ENCODE assay signal across 3 cellular contexts in genomic region chr2:24104906-24105305, GRCh38.
TF ChIP-seq lines count a peak whose summit lies in the region.

No MANE protein-coding gene starts in this region.

TF ChIP-seq in A549, 52 proteins besides CTCF, POLR2A, EP300 and RAD21:
- TF ChIP-seq JUNB (IDR thresholded peaks at IDR 0.05), result no peak
- no peak for TF ChIP-seq EHMT2 (IDR thresholded peaks at IDR 0.05; ENCODE audit: low read depth)
- TF ChIP-seq ZNF302 (CRISPR knock-in tag; IDR thresholded peaks at IDR 0.05), result no peak
- no peak for TF ChIP-seq RCOR1 (IDR thresholded peaks at IDR 0.05; ENCODE audit: low read depth, low read length)
- no peak for TF ChIP-seq SREBF2 (IDR thresholded peaks at IDR 0.05)
- no peak for TF ChIP-seq FOSB (CRISPR knock-in tag; IDR thresholded peaks at IDR 0.05)
- TF ChIP-seq REST (IDR thresholded peaks at IDR 0.05), result no peak
- no peak for TF ChIP-seq FOXS1 (CRISPR knock-in tag; IDR thresholded peaks at IDR 0.05)
- no peak for TF ChIP-seq KDM5A (IDR thresholded peaks at IDR 0.05)
- no peak for TF ChIP-seq JUN (IDR thresholded peaks at IDR 0.05)
- TF ChIP-seq MYC (IDR thresholded peaks at IDR 0.05; ENCODE audit: borderline replicate concordance, low read length), result no peak
- no peak for TF ChIP-seq BCL3 (IDR thresholded peaks at IDR 0.05)
- no peak for TF ChIP-seq HDAC2 (IDR thresholded peaks at IDR 0.05)
- TF ChIP-seq, protein P1, sequence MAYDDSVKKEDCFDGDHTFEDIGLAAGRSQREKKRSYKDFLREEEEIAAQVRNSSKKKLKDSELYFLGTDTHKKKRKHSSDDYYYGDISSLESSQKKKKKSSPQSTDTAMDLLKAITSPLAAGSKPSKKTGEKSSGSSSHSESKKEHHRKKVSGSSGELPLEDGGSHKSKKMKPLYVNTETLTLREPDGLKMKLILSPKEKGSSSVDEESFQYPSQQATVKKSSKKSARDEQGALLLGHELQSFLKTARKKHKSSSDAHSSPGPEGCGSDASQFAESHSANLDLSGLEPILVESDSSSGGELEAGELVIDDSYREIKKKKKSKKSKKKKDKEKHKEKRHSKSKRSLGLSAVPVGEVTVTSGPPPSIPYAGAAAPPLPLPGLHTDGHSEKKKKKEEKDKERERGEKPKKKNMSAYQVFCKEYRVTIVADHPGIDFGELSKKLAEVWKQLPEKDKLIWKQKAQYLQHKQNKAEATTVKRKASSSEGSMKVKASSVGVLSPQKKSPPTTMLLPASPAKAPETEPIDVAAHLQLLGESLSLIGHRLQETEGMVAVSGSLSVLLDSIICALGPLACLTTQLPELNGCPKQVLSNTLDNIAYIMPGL (CRISPR knock-in tag; IDR thresholded peaks at IDR 0.05; ENCODE audit: borderline replicate concordance), result no peak

TF ChIP-seq in H1, 55 proteins besides CTCF, POLR2A, EP300 and RAD21:
- TF ChIP-seq SRF (IDR thresholded peaks at IDR 0.05; ENCODE audit: low read depth, low read length), result no peak
- no peak for TF ChIP-seq SP1 (IDR thresholded peaks at IDR 0.05; ENCODE audit: low read depth, low read length)
- TF ChIP-seq TBP (IDR thresholded peaks at IDR 0.05; ENCODE audit: low read depth, low read length), result no peak
- TF ChIP-seq RBBP5 (IDR thresholded peaks at IDR 0.05; ENCODE audit: borderline replicate concordance, low read depth, low read length), result no peak
- no peak for TF ChIP-seq RXRA (IDR thresholded peaks at IDR 0.05; ENCODE audit: insufficient read depth, low read depth, low read length)
- TF ChIP-seq CEBPB (IDR thresholded peaks at IDR 0.05; ENCODE audit: low read depth, low read length), result no peak
- TF ChIP-seq SP4 (IDR thresholded peaks at IDR 0.05; ENCODE audit: low read length), result no peak
- TF ChIP-seq TAF1 (IDR thresholded peaks at IDR 0.05; ENCODE audit: low read depth, low read length), result no peak
- no peak for TF ChIP-seq CBX8 (IDR thresholded peaks at IDR 0.05; ENCODE audit: borderline replicate concordance, low read depth, low read length)
- no peak for TF ChIP-seq CTBP2 (IDR thresholded peaks at IDR 0.05; ENCODE audit: borderline replicate concordance, insufficient read depth, insufficient read length, low read length)
- no peak for TF ChIP-seq JUND (IDR thresholded peaks at IDR 0.05; ENCODE audit: low read length)
- TF ChIP-seq, protein P2, sequence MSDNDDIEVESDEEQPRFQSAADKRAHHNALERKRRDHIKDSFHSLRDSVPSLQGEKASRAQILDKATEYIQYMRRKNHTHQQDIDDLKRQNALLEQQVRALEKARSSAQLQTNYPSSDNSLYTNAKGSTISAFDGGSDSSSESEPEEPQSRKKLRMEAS (IDR thresholded peaks at IDR 0.05), result no peak
- TF ChIP-seq BACH1 (IDR thresholded peaks at IDR 0.05; ENCODE audit: low read length), result no peak
- TF ChIP-seq RFX5 (IDR thresholded peaks at IDR 0.05; ENCODE audit: borderline replicate concordance, low read depth, low read length), result no peak
- TF ChIP-seq, protein P3, sequence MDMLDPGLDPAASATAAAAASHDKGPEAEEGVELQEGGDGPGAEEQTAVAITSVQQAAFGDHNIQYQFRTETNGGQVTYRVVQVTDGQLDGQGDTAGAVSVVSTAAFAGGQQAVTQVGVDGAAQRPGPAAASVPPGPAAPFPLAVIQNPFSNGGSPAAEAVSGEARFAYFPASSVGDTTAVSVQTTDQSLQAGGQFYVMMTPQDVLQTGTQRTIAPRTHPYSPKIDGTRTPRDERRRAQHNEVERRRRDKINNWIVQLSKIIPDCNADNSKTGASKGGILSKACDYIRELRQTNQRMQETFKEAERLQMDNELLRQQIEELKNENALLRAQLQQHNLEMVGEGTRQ (IDR thresholded peaks at IDR 0.05; ENCODE audit: low read length), result no peak

TF ChIP-seq in HEK293T, 16 proteins besides CTCF, POLR2A, EP300 and RAD21:
- TF ChIP-seq FOXM1 (IDR thresholded peaks at IDR 0.05; ENCODE audit: borderline replicate concordance) (no peak), FOXK2 (IDR thresholded peaks at IDR 0.05) (no peak), FOXA1 (IDR thresholded peaks at IDR 0.05) (no peak), CTBP1 (IDR thresholded peaks at IDR 0.05; ENCODE audit: borderline replicate concordance) (no peak), ARNT (IDR thresholded peaks at IDR 0.05) (no peak), ZNF384 (IDR thresholded peaks at IDR 0.05) (no peak), SUZ12 (IDR thresholded peaks at IDR 0.05) (no peak), BHLHE40 (IDR thresholded peaks at IDR 0.05; ENCODE audit: borderline replicate concordance) (no peak), HDGF (IDR thresholded peaks at IDR 0.05; ENCODE audit: borderline replicate concordance) (no peak), SP1 (IDR thresholded peaks at IDR 0.05) (no peak), PKNOX1 (IDR thresholded peaks at IDR 0.05) (no peak), TARDBP (IDR thresholded peaks at IDR 0.05) (no peak), LEF1 (IDR thresholded peaks at IDR 0.05; ENCODE audit: borderline replicate concordance) (no peak), NFRKB (IDR thresholded peaks at IDR 0.05) (no peak)
